In the genomic region with DNA sequence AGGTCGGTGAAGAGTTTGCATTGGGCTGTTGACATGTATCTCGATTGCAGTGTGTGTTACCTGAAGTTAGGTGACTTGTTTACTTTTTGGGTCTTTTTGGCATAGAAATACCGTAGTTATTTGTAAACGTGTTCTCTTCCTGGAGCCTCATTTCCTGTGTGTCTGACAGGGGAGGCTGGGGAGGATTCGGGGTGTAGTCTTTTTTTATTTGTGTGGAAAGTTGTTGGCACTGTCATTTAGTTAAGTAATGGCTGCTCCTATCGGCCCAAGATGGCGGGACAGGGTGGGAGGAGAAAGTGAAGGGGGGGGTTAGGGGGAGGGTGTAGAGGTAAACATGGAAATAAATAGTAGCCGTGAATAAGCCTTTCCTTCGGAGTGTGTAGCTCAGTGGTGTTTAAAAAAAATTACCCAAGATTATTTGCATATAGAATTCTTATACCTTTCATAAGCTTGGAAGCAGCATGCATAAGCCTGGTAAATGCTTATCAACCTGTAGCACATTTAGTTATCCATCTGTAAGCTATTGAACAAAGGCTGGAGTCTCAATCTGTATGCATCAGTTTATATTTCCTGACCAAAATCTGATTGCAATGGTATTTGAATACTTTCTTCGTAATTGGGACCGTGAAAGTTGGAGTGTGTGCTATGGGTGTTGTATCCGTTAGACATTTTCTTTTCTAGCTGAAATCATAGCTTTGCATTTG, we compare ENCODE assay signal across 8 cellular contexts. TPM values are rescaled to one million over a fixed set of nuclear protein-coding genes. Genes with fewer than 3 reads are reported as not detected.
DNase-seq lines count a peak whose midpoint lies in the region; ATAC-seq and TF ChIP-seq lines count a peak whose summit lies in the region.

No MANE protein-coding gene starts in this region.

- peak overlapping the region; percentile 96 for H3K9ac ChIP-seq in OCI-LY3 (ENCODE audit: low read length)

- peaks cover 17% of the 10 kb centered on the region for H3K4me1 ChIP-seq in OCI-LY3 (ENCODE audit: low read length)

- peak overlapping the region; percentile 89 for H3K4me3 Mint-ChIP-seq in activated naive CD4-positive, alpha-beta T cell treated with anti-CD3 and anti-CD28 coated beads, Interleukin-2, amount 10 ng/mL, durations not matched to agents 7 days and 5 days
- peak overlapping the region; percentile 92 for H3K4me3 Mint-ChIP-seq in glutamatergic neuron (ENCODE audit: unreplicated experiment)

- H3K27ac ChIP-seq in OCI-LY3 (ENCODE audit: low read length) = peak overlapping the region; percentile 84

- no peak for ATAC-seq in HG02759 (IDR thresholded peaks at IDR 0.05; ENCODE audit: unreplicated experiment)
- no peak for ATAC-seq in GM21360 (IDR thresholded peaks at IDR 0.05; ENCODE audit: unreplicated experiment)

- peaks cover 17% of the 10 kb centered on the region for H3K4me1 Mint-ChIP-seq in activated naive CD4-positive, alpha-beta T cell treated with anti-CD3 and anti-CD28 coated beads, Interleukin-2, amount 10 ng/mL, durations not matched to agents 7 days and 5 days
- H3K4me1 Mint-ChIP-seq in glutamatergic neuron (ENCODE audit: low read depth, unreplicated experiment) = peaks cover 3% of the 10 kb centered on the region

- peaks cover 22% of the 10 kb centered on the region for H4K20me1 ChIP-seq in OCI-LY3 (ENCODE audit: insufficient read depth, low read length)

- H3K27ac Mint-ChIP-seq in activated naive CD4-positive, alpha-beta T cell treated with anti-CD3 and anti-CD28 coated beads, Interleukin-2, amount 10 ng/mL, durations not matched to agents 7 days and 5 days = peak overlapping the region; percentile 99
- H3K27ac Mint-ChIP-seq in glutamatergic neuron (ENCODE audit: unreplicated experiment) = peak overlapping the region; percentile 80

- in situ Hi-C loops in ACHN (cut with HindIII; ENCODE audit: low pct_ligation_motif_present, low pct_unique_long_range_greater_than_20kb, low sequenced_read_pairs) (no loop called here), GM13977 (cut with MboI; ENCODE audit: low pct_unique_long_range_greater_than_20kb, low sequenced_read_pairs, unreplicated experiment) (no loop called here)

- peaks cover 81% of the 10 kb centered on the region for H3K79me2 ChIP-seq in OCI-LY3 (ENCODE audit: low read length)

- peak; percentile 36 for DNase-seq in ACHN
- peak; percentile 64 for DNase-seq in GM13977 (ENCODE audit: low spot score)
- peak; percentile 51 for DNase-seq in activated naive CD4-positive, alpha-beta T cell treated with anti-CD3 and anti-CD28 coated beads, Interleukin-2, amount 10 ng/mL, durations not matched to agents 7 days and 5 days
- DNase-seq in glutamatergic neuron = no peak
- peak; percentile 55 for DNase-seq in pons (ENCODE audit: low spot score)

- peak overlapping the region; percentile 99 for H3K4me3 ChIP-seq in OCI-LY3 (ENCODE audit: low read length)

- H3K36me3 Mint-ChIP-seq in activated naive CD4-positive, alpha-beta T cell treated with anti-CD3 and anti-CD28 coated beads, Interleukin-2, amount 10 ng/mL, durations not matched to agents 7 days and 5 days = peaks cover 8% of the 10 kb centered on the region
- no peaks in the 10 kb centered on the region for H3K36me3 Mint-ChIP-seq in glutamatergic neuron (ENCODE audit: unreplicated experiment)

- H2AFZ ChIP-seq in OCI-LY3 (ENCODE audit: low read depth, low read length) = peak overlapping the region; percentile 33; the same call in 1 of the 2 replicates

- no peaks in the 10 kb centered on the region for H3K9me3 Mint-ChIP-seq in activated naive CD4-positive, alpha-beta T cell treated with anti-CD3 and anti-CD28 coated beads, Interleukin-2, amount 10 ng/mL, durations not matched to agents 7 days and 5 days
- peaks cover 7% of the 10 kb centered on the region for H3K9me3 Mint-ChIP-seq in glutamatergic neuron (ENCODE audit: unreplicated experiment)

- H3K27me3 Mint-ChIP-seq in activated naive CD4-positive, alpha-beta T cell treated with anti-CD3 and anti-CD28 coated beads, Interleukin-2, amount 10 ng/mL, durations not matched to agents 7 days and 5 days = no peaks in the 10 kb centered on the region
- H3K27me3 Mint-ChIP-seq in glutamatergic neuron (ENCODE audit: unreplicated experiment) = peaks cover 3% of the 10 kb centered on the region

- no peak for TF ChIP-seq CTCF in GM13977 (IDR thresholded peaks at IDR 0.05; ENCODE audit: extremely low read depth, insufficient read depth, missing control alignments)
- TF ChIP-seq CTCF in OCI-LY3 (IDR thresholded peaks at IDR 0.05; ENCODE audit: low read depth, low read length) = no peak
- no peak for TF ChIP-seq CTCF in glutamatergic neuron (IDR thresholded peaks at IDR 0.05; ENCODE audit: partially characterized antibody, unreplicated experiment)

- no peaks in the 10 kb centered on the region for H3K9me3 ChIP-seq in OCI-LY3 (ENCODE audit: insufficient read depth, low read length)

- peak overlapping the region; percentile 95 for H3K4me2 ChIP-seq in OCI-LY3 (ENCODE audit: low read length)

- CTCF ChIA-PET in activated naive CD4-positive, alpha-beta T cell treated with anti-CD3 and anti-CD28 coated beads, Interleukin-2, amount 10 ng/mL, durations not matched to agents 7 days and 5 days (lab: Charles Lee) = interaction anchor here (0.6 kb wide), 1 partner anchor 204 kb away, joined by 4 read pairs; no protein-coding TSS in a partner anchor

- H3K36me3 ChIP-seq in OCI-LY3 (replicated peaks; ENCODE audit: low read depth, low read length) = peaks cover 8% of the 10 kb centered on the region

- H3K27me3 ChIP-seq in OCI-LY3 (ENCODE audit: low read depth, low read length) = no peaks in the 10 kb centered on the region

RNA-seq across cellular contexts. Expression of a gene that starts 1.6 kb away (rescaled TPM):
- 26.5 TPM for total RNA-seq in glutamatergic neuron (ENCODE audit: unreplicated experiment)

RNA-seq across cellular contexts. Expression of a gene that starts 30.8 kb away (rescaled TPM):
- total RNA-seq in glutamatergic neuron (ENCODE audit: unreplicated experiment) = not detected
